Comparison of ENCODE assay signal across 8 cellular contexts in genomic region chr1:91404151-91405012, GRCh38.
DNase-seq lines count a peak whose midpoint lies in the region; ATAC-seq and TF ChIP-seq lines count a peak whose summit lies in the region.

Gene HFM1, minus strand, starts transcription at chr1:91404837. Its CDS starts 3,755 bp downstream, at chr1:91401082.

- TF ChIP-seq CTCF in WI38 (IDR thresholded peaks at IDR 0.05; ENCODE audit: low read depth, low read length) (no peak), choroid plexus epithelial cell (conservative IDR thresholded peaks at IDR 0.05; ENCODE audit: low read depth, low read length) (peak; percentile 13)

- peak; percentile 99 for ATAC-seq in HG02759 (IDR thresholded peaks at IDR 0.05; ENCODE audit: unreplicated experiment)

- H3K4me3 ChIP-seq in WI38 (ENCODE audit: low read depth, low read length) (peak within 1 kb of the TSS; percentile 64), choroid plexus epithelial cell (ENCODE audit: low read depth, low read length) (peak within 1 kb of the TSS; percentile 68)

- DNase-seq in SKM-1 treated with dmso at 0.1 percent for 144 hours (lab: John Stamatoyannopoulos, UW; ENCODE audit: unreplicated experiment) (peak; percentile 32), SKM-1 (lab: John Stamatoyannopoulos, UW; ENCODE audit: unreplicated experiment) (no peak), NCI-H1417 treated with DMSO at 0.1 percent for 48 hours (lab: John Stamatoyannopoulos, UW) (peak; percentile 67), choroid plexus epithelial cell (ENCODE audit: low read depth) (peak; percentile 69), left kidney (ENCODE audit: low read depth, low spot score) (peak; percentile 97)
- DNase-seq in stimulated activated CD4-positive, alpha-beta T cell treated with anti-CD3 and anti-CD28 coated beads, Interleukin-2, amount 100 ng/mL, for 24 hours: peak; percentile 37 to 73
